8 cellular contexts compared by ENCODE assay signal in genomic region chr3:13141991-13142412, GRCh38.
DNase-seq lines count a peak whose midpoint lies in the region; TF ChIP-seq lines count a peak whose summit lies in the region.

No MANE protein-coding gene starts in this region.

- BruUV-seq in MCF 10A (replicated peaks; lab: Mats Ljungman, UMichigan), result no TSS peak

- no peaks in the 10 kb centered on the region for H3K27me3 ChIP-seq in colonic mucosa

- DNase-seq in GM03348 (ENCODE audit: low spot score), result peak; percentile 59
- peak; percentile 26 to 35 for DNase-seq in Kasumi-1 (lab: John Stamatoyannopoulos, UW)
- peak; percentile 53 for DNase-seq in MCF 10A (ENCODE audit: unreplicated experiment)
- DNase-seq in mucosa of gallbladder (ENCODE audit: low spot score), result peak; percentile 26
- DNase-seq in stimulated activated naive CD4-positive, alpha-beta T cell (lab: John Stamatoyannopoulos, UW), result no peak
- DNase-seq in SHP77 treated with DMSO at 0.1 percent for 48 hours (lab: John Stamatoyannopoulos, UW), result no peak
- no peak for DNase-seq in NCI-H2196 (lab: John Stamatoyannopoulos, UW; ENCODE audit: unreplicated experiment)
- no peak for DNase-seq in colonic mucosa

- H3K9ac ChIP-seq in colonic mucosa (ENCODE audit: low read depth in 2 of 2, low read length in 2 of 2), result no peak overlapping the region

- H3K4me1 ChIP-seq in colonic mucosa, result no peaks in the 10 kb centered on the region

- intact Hi-C loops in MCF 10A (cut with micrococcal nuclease) (no loop called here), colonic mucosa (cut with DNase I) (no loop called here)

- H3K4me3 ChIP-seq in colonic mucosa, result no peak overlapping the region

- H3K27ac Mint-ChIP-seq in MCF 10A (ENCODE audit: low read depth, unreplicated experiment), result no peak overlapping the region

- H3K4me1 Mint-ChIP-seq in MCF 10A (ENCODE audit: insufficient read depth, unreplicated experiment), result no peaks in the 10 kb centered on the region

- TF ChIP-seq CTCF in MCF 10A (IDR thresholded peaks at IDR 0.05; ENCODE audit: unreplicated experiment) (no peak), colonic mucosa (IDR thresholded peaks at IDR 0.05) (no peak)

- H3K27ac ChIP-seq in colonic mucosa, result no peak overlapping the region

- no peaks in the 10 kb centered on the region for H3K36me3 ChIP-seq in colonic mucosa

- H3K9me3 Mint-ChIP-seq in MCF 10A (ENCODE audit: unreplicated experiment), result no peaks in the 10 kb centered on the region

- H3K9me3 ChIP-seq in colonic mucosa, result no peaks in the 10 kb centered on the region

- CTCF ChIA-PET in MCF 10A (lab: Yijun Ruan, JAX), result no interaction called here

- H3K27me3 Mint-ChIP-seq in MCF 10A (ENCODE audit: insufficient read depth, unreplicated experiment), result peaks cover 55% of the 10 kb centered on the region

- no peak overlapping the region for H3K4me3 Mint-ChIP-seq in MCF 10A (ENCODE audit: unreplicated experiment)

- H3K36me3 Mint-ChIP-seq in MCF 10A (ENCODE audit: insufficient read depth, unreplicated experiment), result peaks cover 6% of the 10 kb centered on the region

- POLR2A ChIA-PET in MCF 10A (lab: Yijun Ruan, JAX), result interaction anchor here (0.8 kb wide), 1 partner anchor 13 kb away, joined by 3 read pairs; no protein-coding TSS in a partner anchor

Comparison
In these comparisons a context has a peak if more than half of its experiments do, and no peak if none do; other contexts are left out.
1. DNase-seq: peak in GM03348 (single experiment), Kasumi-1 (2 of 2), MCF 10A (single experiment) and mucosa of gallbladder (single experiment); none in stimulated activated naive CD4-positive, alpha-beta T cell (0 of 6), SHP77 treated with DMSO at 0.1 percent for 48 hours (single experiment), NCI-H2196 (single experiment) and colonic mucosa (single experiment).